In the genomic region with DNA sequence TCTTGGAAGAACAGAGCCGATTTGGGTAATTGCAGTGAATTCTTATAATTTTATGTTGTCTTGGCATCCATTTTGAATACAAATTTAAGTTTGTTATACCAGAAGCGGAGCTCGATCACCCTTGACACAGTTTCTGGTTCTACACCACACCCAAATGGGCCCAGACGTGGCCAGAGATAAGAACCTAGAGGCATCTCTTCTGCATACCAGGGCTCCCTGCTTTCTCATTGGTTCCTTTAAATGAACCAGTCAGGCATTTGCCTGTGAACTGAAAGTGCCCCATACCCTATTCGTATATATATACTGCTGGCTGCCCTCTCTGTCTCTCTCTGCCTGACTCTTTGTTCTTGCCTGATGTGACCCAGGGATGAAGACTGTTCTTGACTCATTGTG, we compare ENCODE assay signal across 20 cellular contexts. TPM values are rescaled to one million over a fixed set of nuclear protein-coding genes. Genes with fewer than 3 reads are reported as not detected.
DNase-seq lines count a peak whose midpoint lies in the region; ATAC-seq and TF ChIP-seq lines count a peak whose summit lies in the region.
"Had no signal": no experiment of that assay in that cellular context is flagged by ENCODE, and none has a peak within 500 bp of the region (broad histone marks: within the 10 kb centered on the region; RNA-seq: fewer than 3 reads in every experiment).

No MANE protein-coding gene starts in this region.

- H3K4me1 ChIP-seq in KMS-11 (ENCODE audit: low read depth, poor library complexity, severe bottlenecking): peaks cover 42% of the 10 kb centered on the region
- no peaks in the 10 kb centered on the region for H3K4me1 ChIP-seq in parathyroid adenoma
- H3K4me1 ChIP-seq in aorta (ENCODE audit: control insufficient read depth in 1 of 2, insufficient read depth in 2 of 2, low read length in 2 of 2): no peaks in the 10 kb centered on the region

- CTCF ChIA-PET in WTC11 (lab: Charles Lee): no interaction called here

- H3K79me2 ChIP-seq in KMS-11 (ENCODE audit: insufficient read depth, low read depth): no peaks in the 10 kb centered on the region
- H3K79me2 ChIP-seq in parathyroid adenoma: no peaks in the 10 kb centered on the region

- H3K27ac Mint-ChIP-seq in WTC11: no peak overlapping the region
- H3K27ac Mint-ChIP-seq: B cell, CD14-positive monocyte, H9 had no signal

- no peaks in the 10 kb centered on the region for H3K36me3 Mint-ChIP-seq in WTC11
- H3K36me3 Mint-ChIP-seq: CD14-positive monocyte; CD8-positive, alpha-beta memory T cell had no signal

- no peaks in the 10 kb centered on the region for H3K9me3 ChIP-seq in parathyroid adenoma (ENCODE audit: control insufficient read depth, low read length)
- no peaks in the 10 kb centered on the region for H3K9me3 ChIP-seq in aorta (ENCODE audit: control insufficient read depth, low read length)

- DNase-seq in DMS 273 (lab: John Stamatoyannopoulos, UW; ENCODE audit: unreplicated experiment) (peak; percentile 25), DMS 273 treated with DMSO at 0.1 percent for 48 hours (lab: John Stamatoyannopoulos, UW) (no peak), WTC11 (ENCODE audit: low spot score) (no peak), posterior vena cava (ENCODE audit: low spot score) (no peak), SK-N-DZ (ENCODE audit: low spot score) (no peak), aorta (no peak)
- DNase-seq: Calu3; CD8-positive, alpha-beta memory T cell; GM23248; H9; KG1; MM.1S; NCI-H2107; NCI-H446 treated with DMSO at 0.1 percent for 48 hours; SIG-M5 had no signal

- H3K4me1 Mint-ChIP-seq in WTC11: peaks cover 8% of the 10 kb centered on the region
- H3K4me1 Mint-ChIP-seq: CD14-positive monocyte; CD8-positive, alpha-beta memory T cell had no signal

- H3K36me3 ChIP-seq in KMS-11 (ENCODE audit: insufficient read depth) (no peaks in the 10 kb centered on the region), parathyroid adenoma (ENCODE audit: control insufficient read depth, insufficient read depth, low read length) (no peaks in the 10 kb centered on the region), aorta (ENCODE audit: control insufficient read depth in 1 of 2, insufficient read depth in 2 of 2, low read length in 1 of 2) (no peaks in the 10 kb centered on the region)

- H3K27me3 Mint-ChIP-seq in WTC11 (ENCODE audit: low read depth): no peaks in the 10 kb centered on the region

- no peaks in the 10 kb centered on the region for H3K9me3 Mint-ChIP-seq in WTC11
- H3K9me3 Mint-ChIP-seq: CD14-positive monocyte; CD8-positive, alpha-beta memory T cell; H9 had no signal

- H3K4me3 ChIP-seq in KMS-11 (IDR thresholded peaks at IDR 0.05; ENCODE audit: insufficient read depth, low read depth, low read length) (no peak overlapping the region), parathyroid adenoma (ENCODE audit: low read depth, low read length) (no peak overlapping the region), aorta (ENCODE audit: low read length in 2 of 2) (no peak overlapping the region)
- H3K4me3 ChIP-seq: GM23248 had no signal

- POLR2A ChIA-PET in WTC11 (lab: Charles Lee): interaction anchor here (0.6 kb wide), 1 partner anchor 66 kb away, joined by 3 read pairs; no protein-coding TSS in a partner anchor

- 76 to 84% methylated on average over 5 of the region's 5 CpGs for WGBS in aorta, 2 donors

- peak; percentile 44 for ATAC-seq in WTC11
- no peak for ATAC-seq in aorta (ENCODE audit: low FRiP score)

- H3K4me2 ChIP-seq in KMS-11 (peak overlapping the region; percentile 59), parathyroid adenoma (ENCODE audit: low read length) (no peak overlapping the region)

- no peaks in the 10 kb centered on the region for H3K27me3 ChIP-seq in KMS-11 (ENCODE audit: insufficient read depth, low read depth)
- no peaks in the 10 kb centered on the region for H3K27me3 ChIP-seq in parathyroid adenoma (ENCODE audit: control insufficient read depth, insufficient read depth, low read length)
- no peaks in the 10 kb centered on the region for H3K27me3 ChIP-seq in aorta (ENCODE audit: control insufficient read depth in 1 of 2, insufficient read depth in 2 of 2, low read length in 1 of 2)

- TF ChIP-seq CTCF in KMS-11 (conservative IDR thresholded peaks at IDR 0.05; ENCODE audit: low read depth, low read length): no peak; the same call in 1 of the 2 replicates
- no peak for TF ChIP-seq CTCF in WTC11 (IDR thresholded peaks at IDR 0.05)
- TF ChIP-seq CTCF in parathyroid adenoma (IDR thresholded peaks at IDR 0.05): no peak

- H3K4me3 Mint-ChIP-seq in WTC11: no peak overlapping the region
- H3K4me3 Mint-ChIP-seq: B cell; CD14-positive monocyte; CD8-positive, alpha-beta memory T cell; H9 had no signal

- intact Hi-C loops in posterior vena cava (cut with DNase I) (no loop called here), aorta (cut with DNase I) (no loop called here)

- H2AFZ ChIP-seq in KMS-11 (ENCODE audit: low read depth) (peak overlapping the region; percentile 18; the same call in 1 of the 2 replicates), parathyroid adenoma (peak overlapping the region; percentile 19)
- H2AFZ ChIP-seq: GM23248 had no signal

- H4K20me1 ChIP-seq in KMS-11 (ENCODE audit: insufficient read depth): no peaks in the 10 kb centered on the region

- peak overlapping the region; percentile 24; the same call in 1 of the 2 replicates for H3K9ac ChIP-seq in KMS-11
- no peak overlapping the region for H3K9ac ChIP-seq in parathyroid adenoma
- H3K9ac ChIP-seq: GM23248 had no signal

- H3K27ac ChIP-seq in KMS-11: peak overlapping the region; percentile 31; the same call in 1 of the 2 replicates
- no peak overlapping the region for H3K27ac ChIP-seq in parathyroid adenoma
- H3K27ac ChIP-seq in aorta (ENCODE audit: low read depth in 1 of 2, low read length in 2 of 2): no peak overlapping the region
- H3K27ac ChIP-seq: 22Rv1, GM23248 had no signal

TF ChIP-seq in WTC11, 78 proteins besides CTCF, POLR2A, EP300 and RAD21:
- TF ChIP-seq ESRRA (CRISPR knock-in tag; IDR thresholded peaks at IDR 0.05; ENCODE audit: borderline replicate concordance) (no peak), ZNF232 (CRISPR knock-in tag; IDR thresholded peaks at IDR 0.05) (no peak), MYBL2 (CRISPR knock-in tag; IDR thresholded peaks at IDR 0.05) (no peak), SP1 (CRISPR knock-in tag; conservative IDR thresholded peaks at IDR 0.05) (no peak), ZNF416 (CRISPR knock-in tag; IDR thresholded peaks at IDR 0.05) (no peak), FOXP1 (CRISPR knock-in tag; IDR thresholded peaks at IDR 0.05; ENCODE audit: borderline replicate concordance) (no peak), MXD4 (CRISPR knock-in tag; IDR thresholded peaks at IDR 0.05; ENCODE audit: borderline replicate concordance) (no peak)
- TF ChIP-seq, protein P1, sequence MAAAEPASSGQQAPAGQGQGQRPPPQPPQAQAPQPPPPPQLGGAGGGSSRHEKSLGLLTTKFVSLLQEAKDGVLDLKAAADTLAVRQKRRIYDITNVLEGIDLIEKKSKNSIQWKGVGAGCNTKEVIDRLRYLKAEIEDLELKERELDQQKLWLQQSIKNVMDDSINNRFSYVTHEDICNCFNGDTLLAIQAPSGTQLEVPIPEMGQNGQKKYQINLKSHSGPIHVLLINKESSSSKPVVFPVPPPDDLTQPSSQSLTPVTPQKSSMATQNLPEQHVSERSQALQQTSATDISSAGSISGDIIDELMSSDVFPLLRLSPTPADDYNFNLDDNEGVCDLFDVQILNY (CRISPR knock-in tag; IDR thresholded peaks at IDR 0.05): no peak

RNA-seq across cellular contexts. Expression of a gene that starts 35.0 kb away (rescaled TPM):
- total RNA-seq in WTC11 (2021) (6.6 to 8.2 TPM (median 7.1 TPM) in 3 replicates), posterior vena cava (10 to 100 TPM; 29.2 to 30.0 TPM), aorta (10 to 100 TPM; 24.3 to 28.4 TPM)
- 35.4 and 37.3 TPM in 2 replicates for polyA plus RNA-seq in SK-N-DZ (2014; cell fraction: cytosol; rRNA removed)
- 13.4 and 13.7 TPM in 2 replicates for polyA plus RNA-seq in SK-N-DZ (2014; cell fraction: nucleus; rRNA removed)
- polyA plus RNA-seq in aorta: 10 to 100 TPM; 19.4 to 21.0 TPM

RNA-seq across cellular contexts. Expression of a gene that starts 35.2 kb away (rescaled TPM):
- 15.5 to 19.5 TPM (median 17.9 TPM) in 3 replicates for total RNA-seq in WTC11 (2021)
- 10 to 100 TPM; 21.3 to 27.9 TPM for total RNA-seq in posterior vena cava
- 39.6 and 46.4 TPM in 2 replicates for polyA plus RNA-seq in SK-N-DZ (2014; cell fraction: cytosol; rRNA removed)
- polyA plus RNA-seq in SK-N-DZ (2014; cell fraction: nucleus; rRNA removed): 15.0 and 16.4 TPM in 2 replicates
- 10 to 100 TPM; 23.6 to 27.4 TPM for total RNA-seq in aorta
- 10 to 100 TPM; 13.0 to 16.7 TPM for polyA plus RNA-seq in aorta
